15 cellular contexts compared by ENCODE assay signal in genomic region chr14:99822166-99822527, GRCh38. TPM values are rescaled to one million over a fixed set of nuclear protein-coding genes. Genes with fewer than 3 reads are reported as not detected.
"Had no signal": no experiment of that assay in that cellular context is flagged by ENCODE, and none has a peak within 500 bp of the region (broad histone marks: within the 10 kb centered on the region; RNA-seq: fewer than 3 reads in every experiment).

No MANE protein-coding gene starts in this region.

- H3K27ac Mint-ChIP-seq: activated T-cell treated with anti-CD3 and anti-CD28 coated beads, Interleukin-2, amount 50 U/mL, for 72 hours; naive thymus-derived CD4-positive, alpha-beta T cell had no signal

- H3K36me3 ChIP-seq: ascending aorta, cardiac muscle cell, colonic mucosa, neutrophil, tibial artery, uterus had no signal

- H3K4me3 ChIP-seq: ascending aorta, cardiac muscle cell, colonic mucosa, tibial artery, uterus had no signal

- H3K27ac ChIP-seq: ascending aorta, cardiac muscle cell, colonic mucosa, epithelial cell of prostate, neutrophil, tibial artery, uterus had no signal

- H3K9me3 Mint-ChIP-seq: activated T-cell treated with anti-CD3 and anti-CD28 coated beads, Interleukin-2, amount 50 U/mL, for 72 hours had no signal

- H3K27me3 ChIP-seq: ascending aorta, cardiac muscle cell, colonic mucosa, tibial artery, uterus had no signal

- DNase-seq: activated CD4-positive, alpha-beta T cell treated with anti-CD3 and anti-CD28 coated beads, Interleukin-2, amount 50 U/mL, for 1 hour; activated naive CD4-positive, alpha-beta T cell; activated T-cell treated with anti-CD3 and anti-CD28 coated beads, Interleukin-2, amount 50 U/mL, for 72 hours; colonic mucosa; effector CD8-positive, alpha-beta T cell; left colon; retina; stimulated activated CD4-positive, alpha-beta T cell treated with anti-CD3 and anti-CD28 coated beads, Interleukin-4, amount 100 ng/mL, for 24 hours; tibial artery had no signal

- H3K4me3 Mint-ChIP-seq: activated T-cell treated with anti-CD3 and anti-CD28 coated beads, Interleukin-2, amount 50 U/mL, for 72 hours had no signal

- H3K9me3 ChIP-seq: ascending aorta, colonic mucosa, neutrophil, tibial artery, uterus had no signal

- ATAC-seq: activated T-cell treated with anti-CD3 and anti-CD28 coated beads, Interleukin-2, amount 50 U/mL, for 72 hours; left colon; naive thymus-derived CD4-positive, alpha-beta T cell had no signal

- H3K4me1 ChIP-seq: ascending aorta, colonic mucosa, tibial artery, uterus had no signal

RNA-seq across cellular contexts. Expression of gene EML1, which starts 28.9 kb away (rescaled TPM):
- total RNA-seq: naive thymus-derived CD4-positive, alpha-beta T cell had no signal
- polyA plus RNA-seq: naive thymus-derived CD4-positive, alpha-beta T cell had no signal
